ENCODE assay signal across 16 cellular contexts in the genomic region with DNA sequence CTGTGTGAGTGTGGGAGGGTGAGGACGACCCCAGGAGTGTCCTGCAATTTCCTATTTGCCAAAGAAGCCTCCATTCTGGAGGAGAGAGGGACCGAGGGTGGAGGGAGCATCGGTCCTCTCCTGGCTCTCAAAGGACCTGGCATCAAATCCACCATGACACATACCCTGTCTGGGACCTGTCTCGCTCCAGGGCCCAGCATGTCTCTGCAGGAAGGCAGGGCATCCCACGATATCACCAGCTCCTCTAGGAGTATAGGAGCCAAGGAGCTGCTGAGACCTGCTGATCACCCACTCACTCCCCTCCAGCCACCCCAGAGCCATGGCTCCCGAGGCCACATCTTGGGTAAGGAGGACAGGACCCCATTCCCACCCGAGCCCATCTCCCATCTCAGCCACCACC. TPM values are rescaled to one million over a fixed set of nuclear protein-coding genes. Genes with fewer than 3 reads are reported as not detected.
"Had no signal": no experiment of that assay in that cellular context is flagged by ENCODE, and none has a peak within 500 bp of the region (broad histone marks: within the 10 kb centered on the region; RNA-seq: fewer than 3 reads in every experiment).

No MANE protein-coding gene starts in this region.

RNA-seq across cellular contexts. Expression of gene IGFL1, which starts 33.6 kb away (rescaled TPM):
- total RNA-seq: naive thymus-derived CD8-positive, alpha-beta T cell; natural killer cell treated with Interleukin-12 subunit alpha and Interleukin-12 subunit beta and Interleukin-15 and Interleukin-18, amount 100 ng/mL, for 72 hours; neural crest cell; occipital lobe; osteoblast; ovary; pulmonary artery endothelial cell; right atrium auricular region; sciatic nerve; smooth muscle cell; spleen; suprapubic skin; transverse colon; upper lobe of right lung; urinary bladder had no signal
- polyA plus RNA-seq: naive thymus-derived CD8-positive, alpha-beta T cell; ovary; smooth muscle cell; spleen had no signal

RNA-seq across cellular contexts. Expression of gene IGFL2, which starts 47.9 kb away (rescaled TPM):
- total RNA-seq: naive thymus-derived CD8-positive, alpha-beta T cell; natural killer cell treated with Interleukin-12 subunit alpha and Interleukin-12 subunit beta and Interleukin-15 and Interleukin-18, amount 100 ng/mL, for 72 hours; neural crest cell; osteoblast; pulmonary artery endothelial cell; spleen; transverse colon; upper lobe of right lung; urinary bladder; vagina had no signal
- polyA plus RNA-seq: naive thymus-derived CD8-positive, alpha-beta T cell; ovary; spleen; urinary bladder had no signal
